ENCODE assay signal across 26 cellular contexts in the genomic region with DNA sequence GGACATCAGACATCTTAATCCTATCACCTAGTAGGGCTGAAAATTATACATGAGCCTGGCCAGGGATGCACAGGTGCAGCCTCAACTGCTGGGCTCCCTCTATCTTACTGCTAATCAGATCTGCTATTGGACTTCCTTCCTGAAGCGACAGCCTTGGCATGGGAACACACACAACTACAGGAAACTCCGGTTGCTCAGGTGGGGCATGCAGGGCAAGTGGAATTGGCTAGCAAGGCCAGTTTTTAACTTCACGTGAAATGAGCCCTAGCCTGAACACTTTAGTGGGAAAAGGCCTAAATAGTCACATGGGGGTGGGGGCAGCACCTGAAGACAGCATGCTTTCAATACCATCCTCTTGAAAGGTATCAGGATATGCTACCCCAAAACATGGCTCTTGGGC.
"Had no signal": no experiment of that assay in that cellular context is flagged by ENCODE, and none has a peak within 500 bp of the region (broad histone marks: within the 10 kb centered on the region; RNA-seq: fewer than 3 reads in every experiment).

No MANE protein-coding gene starts in this region.

- H3K27me3 ChIP-seq: left lung, neutrophil, right atrium auricular region, right lobe of liver, testis, thyroid gland, transverse colon, upper lobe of left lung had no signal

- H3K36me3 ChIP-seq: left lung, lower lobe of right lung, neutrophil, right atrium auricular region, right lobe of liver, thyroid gland, transverse colon, upper lobe of left lung had no signal

- H3K9me3 ChIP-seq: left lung, lower lobe of right lung, neutrophil, right atrium auricular region, right lobe of liver, testis, thyroid gland, transverse colon, upper lobe of left lung had no signal

- H3K4me1 ChIP-seq: left lung, lower lobe of right lung, parathyroid adenoma, right lobe of liver, testis, thyroid gland, transverse colon, upper lobe of left lung had no signal

- DNase-seq: hippocampal formation; immature natural killer cell; kidney; left colon; left lung; lower lobe of right lung; mammary epithelial cell; mesenchymal stem cell; naive thymus-derived CD8-positive, alpha-beta T cell; occipital lobe; right lobe of liver; stimulated activated CD4-positive, alpha-beta T cell treated with anti-CD3 and anti-CD28 coated beads, Interleukin-1b, Interleukin-23, amount 100 ng/mL, for 48 hours; stimulated activated CD4-positive, alpha-beta T cell treated with anti-CD3 and anti-CD28 coated beads, Interleukin-2, amount 100 ng/mL, for 48 hours; stimulated activated CD4-positive, alpha-beta T cell treated with anti-CD3 and anti-CD28 coated beads, Interleukin-4, amount 100 ng/mL, for 4 hours; stimulated activated CD8-positive, alpha-beta memory T cell treated with anti-CD3 and anti-CD28 coated beads, Interleukin-4, amount 100 ng/mL, for 48 hours; stimulated activated naive CD4-positive, alpha-beta T cell treated with Interleukin-2 at 50 U/mL for 16 hours; stimulated activated naive CD8-positive, alpha-beta T cell treated with anti-CD3 and anti-CD28 coated beads, Interleukin-15, amount 100 ng/mL, for 72 hours; testis; thyroid gland; transverse colon; upper lobe of left lung had no signal

- H3K27ac ChIP-seq: left lung, lower lobe of right lung, neutrophil, parathyroid adenoma, right atrium auricular region, right lobe of liver, testis, thyroid gland, transverse colon, upper lobe of left lung had no signal

- ATAC-seq: left colon; left lung; lower lobe of right lung; naive thymus-derived CD8-positive, alpha-beta T cell; right lobe of liver; stimulated activated memory B cell treated with anti-CD40 and anti-IgM and Interleukin-4, amounts not matched to agents 10 μg/mL and 1 μg/mL and 100 μg/mL, for 72 hours; stimulated activated naive CD8-positive, alpha-beta T cell treated with anti-CD3 and anti-CD28 coated beads, Interleukin-15, amount 100 ng/mL, for 72 hours had no signal

- H3K4me3 ChIP-seq: left lung, lower lobe of right lung, right atrium auricular region, right lobe of liver, smooth muscle cell, testis, thyroid gland, transverse colon, upper lobe of left lung had no signal
